Comparison of ENCODE assay signal across 9 cellular contexts in the genomic region with DNA sequence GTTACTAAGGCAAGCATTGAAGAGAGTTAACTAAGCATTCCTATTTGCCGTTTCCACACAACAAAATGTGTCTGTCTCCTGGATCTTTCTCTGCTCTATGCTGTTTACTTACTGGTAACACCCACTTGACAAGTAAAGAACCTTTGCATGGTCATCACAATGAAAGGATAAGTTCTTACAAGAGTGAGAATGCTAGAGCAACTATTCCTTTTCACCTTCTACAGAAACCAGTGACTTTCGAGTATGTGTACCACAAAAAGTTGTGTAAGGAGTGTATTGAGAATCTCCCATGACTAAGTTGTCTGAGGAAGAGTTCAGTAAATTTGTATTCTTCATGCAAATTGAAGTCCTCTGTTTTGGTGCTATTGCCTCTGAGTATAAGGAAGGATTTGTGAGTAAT. TPM values are rescaled to one million over a fixed set of nuclear protein-coding genes. Genes with fewer than 3 reads are reported as not detected.
DNase-seq lines count a peak whose midpoint lies in the region; ATAC-seq, FAIRE-seq and TF ChIP-seq lines count a peak whose summit lies in the region.
"Had no signal": no experiment of that assay in that cellular context is flagged by ENCODE, and none has a peak within 500 bp of the region (broad histone marks: within the 10 kb centered on the region; RNA-seq: fewer than 3 reads in every experiment).

No MANE protein-coding gene starts in this region.

- peaks cover 81% of the 10 kb centered on the region for H3K4me1 ChIP-seq in CD8-positive, alpha-beta memory T cell (ENCODE audit: insufficient read depth, low read length)
- H3K4me1 ChIP-seq in keratinocyte (ENCODE audit: control insufficient read depth, extremely low read depth, insufficient read depth, low read length) (peaks cover 89% of the 10 kb centered on the region), sigmoid colon (peaks cover 0 to 100% (median 84%) of the 10 kb centered on the region in 4 donors), suprapubic skin (peaks cover 96% of the 10 kb centered on the region)

- POLR2A ChIA-PET in CD8-positive, alpha-beta memory T cell (lab: Charles Lee), result interaction anchor here (1.7 kb wide), 1 partner anchor 10 kb away, joined by 14 read pairs; a partner anchor contains a TSS
- POLR2A ChIA-PET in T-cell (lab: Charles Lee), result interaction anchor here in 1 of 2 donors (0.5 to 2.7 kb wide), 3 partner anchors 8 to 21 kb away, joined by 4 to 9 read pairs (median 5); no protein-coding TSS in a partner anchor

- ATAC-seq in GM21529 (IDR thresholded peaks at IDR 0.05; ENCODE audit: unreplicated experiment), result peak; percentile 27
- ATAC-seq in T-cell (replicated peaks in 1 of 4), result no peak

- no peaks in the 10 kb centered on the region for H3K27me3 ChIP-seq in CD8-positive, alpha-beta memory T cell (ENCODE audit: insufficient read depth, low read length, poor library complexity, severe bottlenecking)
- H3K27me3 ChIP-seq in keratinocyte (ENCODE audit: control insufficient read depth, extremely low read depth, insufficient read depth, low read length) (no peaks in the 10 kb centered on the region), sigmoid colon (no peaks in the 10 kb centered on the region), suprapubic skin (no peaks in the 10 kb centered on the region)
- H3K27me3 ChIP-seq: Peyer's patch had no signal

- peak; percentile 71 for FAIRE-seq in keratinocyte (lab: Jason Lieb, UNC)

- H3K79me2 ChIP-seq in keratinocyte (ENCODE audit: control insufficient read depth, insufficient read depth, low read length), result peaks cover 100% of the 10 kb centered on the region

- TF ChIP-seq CTCF in keratinocyte (optimal IDR thresholded peaks at IDR 0.05 in 1 of 3, IDR thresholded peaks at IDR 0.05 in 1 of 3, conservative IDR thresholded peaks at IDR 0.05 in 1 of 3; ENCODE audit: extremely low read depth in 1 of 3, insufficient read depth in 2 of 3, low read length in 3 of 3) (no peak), sigmoid colon (IDR thresholded peaks at IDR 0.05) (no peak), suprapubic skin (IDR thresholded peaks at IDR 0.05) (no peak)

- dilution Hi-C loops in keratinocyte (cut with MboI; ENCODE audit: extremely low pct_ligation_motif_present, low sequenced_read_pairs), result no loop called here

- no peak for TF ChIP-seq POLR2A in sigmoid colon (IDR thresholded peaks at IDR 0.05)
- TF ChIP-seq POLR2A in suprapubic skin (IDR thresholded peaks at IDR 0.05), result no peak

- CTCF ChIA-PET in CD8-positive, alpha-beta memory T cell (lab: Charles Lee), result interaction anchor here (1.0 to 1.1 kb wide), 3 partner anchors 9 to 396 kb away, joined by 3 read pairs; no protein-coding TSS in a partner anchor
- CTCF ChIA-PET in T-cell (lab: Charles Lee), result no interaction called here

- peak overlapping the region; percentile 24 for H3K4me2 ChIP-seq in keratinocyte (ENCODE audit: control insufficient read depth, extremely low read depth, insufficient read depth, low read depth, low read length)

- peaks cover 19% of the 10 kb centered on the region for H4K20me1 ChIP-seq in keratinocyte (ENCODE audit: control insufficient read depth, extremely low read depth, insufficient read depth, low read length)

- TF ChIP-seq EP300 in sigmoid colon (IDR thresholded peaks at IDR 0.05) (no peak), suprapubic skin (IDR thresholded peaks at IDR 0.05) (no peak)

- H3K27ac ChIP-seq in CD8-positive, alpha-beta memory T cell (ENCODE audit: low read depth, low read length), result no peak overlapping the region
- peak overlapping the region; percentile 71 for H3K27ac ChIP-seq in keratinocyte (ENCODE audit: control insufficient read depth, insufficient read depth, low read length)
- peak overlapping the region in 2 of 4 donors; percentile 33 to 37 for H3K27ac ChIP-seq in sigmoid colon
- H3K27ac ChIP-seq in suprapubic skin, result no peak overlapping the region
- H3K27ac ChIP-seq: Peyer's patch had no signal

- WGBS in sigmoid colon, 2 donors, result 59 to 72% methylated on average over 2 of the region's 2 CpGs
- 50% methylated on average over 2 of the region's 2 CpGs for whole genome bisulfite sequencing in suprapubic skin

- DNase-seq in CD8-positive, alpha-beta memory T cell, result no peak
- DNase-seq in T-cell (no peak), keratinocyte (ENCODE audit: low read depth, low spot score) (no peak), NCI-H526 treated with DMSO at 0.1 percent for 48 hours (lab: John Stamatoyannopoulos, UW) (no peak), sigmoid colon (no peak), suprapubic skin (ENCODE audit: low spot score in 2 of 2) (no peak)
- DNase-seq in stimulated activated CD4-positive, alpha-beta T cell treated with anti-CD3 and anti-CD28 coated beads, Interleukin-4, amount 100 ng/mL, for 4 hours, result no peak
- DNase-seq: Peyer's patch had no signal

- no peaks in the 10 kb centered on the region for H3K9me3 Mint-ChIP-seq in CD8-positive, alpha-beta memory T cell
- no peaks in the 10 kb centered on the region for H3K9me3 Mint-ChIP-seq in T-cell

- peak overlapping the region in 3 of 8 donors; percentile 40 to 62 (median 54) for H3K27ac Mint-ChIP-seq in CD8-positive, alpha-beta memory T cell
- H3K27ac Mint-ChIP-seq in T-cell, result no peak overlapping the region

- H3K9ac ChIP-seq in keratinocyte (ENCODE audit: control insufficient read depth, extremely low read depth, insufficient read depth, low read length), result peak overlapping the region; percentile 43

- H3K36me3 Mint-ChIP-seq in CD8-positive, alpha-beta memory T cell, result peaks cover 0 to 62% (median 26%) of the 10 kb centered on the region in 3 donors
- H3K36me3 Mint-ChIP-seq in T-cell, result peaks cover 55% of the 10 kb centered on the region

- H3K9me3 ChIP-seq in CD8-positive, alpha-beta memory T cell (ENCODE audit: low read length), result no peaks in the 10 kb centered on the region
- H3K9me3 ChIP-seq in keratinocyte (ENCODE audit: control insufficient read depth, low read depth, low read length) (no peaks in the 10 kb centered on the region), sigmoid colon (no peaks in the 10 kb centered on the region), suprapubic skin (no peaks in the 10 kb centered on the region)
- H3K9me3 ChIP-seq: Peyer's patch had no signal

- no peaks in the 10 kb centered on the region for H3K9me1 ChIP-seq in keratinocyte (ENCODE audit: control insufficient read depth, extremely low read depth, insufficient read depth, low read length)

- H3K4me1 Mint-ChIP-seq in CD8-positive, alpha-beta memory T cell, result peaks cover 81 to 96% (median 96%) of the 10 kb centered on the region in 3 donors
- peaks cover 81 to 91% (median 87%) of the 10 kb centered on the region in 3 donors for H3K4me1 Mint-ChIP-seq in T-cell

- H3K27me3 Mint-ChIP-seq in CD8-positive, alpha-beta memory T cell, result no peaks in the 10 kb centered on the region
- H3K27me3 Mint-ChIP-seq in T-cell, result no peaks in the 10 kb centered on the region

- H2AFZ ChIP-seq in keratinocyte (ENCODE audit: control insufficient read depth, low read length), result no peak overlapping the region

- intact Hi-C loops in sigmoid colon (cut with DNase I), result no loop called here

- H3K4me3 ChIP-seq in CD8-positive, alpha-beta memory T cell (ENCODE audit: low read length), result no peak overlapping the region
- no peak overlapping the region for H3K4me3 ChIP-seq in keratinocyte (ENCODE audit: control insufficient read depth in 2 of 3, extremely low read depth in 1 of 3, insufficient read depth in 2 of 3, low read depth in 1 of 3, low read length in 3 of 3)
- H3K4me3 ChIP-seq in sigmoid colon, result no peak overlapping the region
- H3K4me3 ChIP-seq in suprapubic skin, result no peak overlapping the region
- H3K4me3 ChIP-seq: Peyer's patch had no signal

- H3K36me3 ChIP-seq in CD8-positive, alpha-beta memory T cell (ENCODE audit: insufficient read depth, low read length), result no peaks in the 10 kb centered on the region
- H3K36me3 ChIP-seq in keratinocyte (ENCODE audit: control insufficient read depth in 2 of 2, extremely low read depth in 1 of 2, insufficient read depth in 2 of 2, low read length in 2 of 2), result peaks cover 9 to 35% of the 10 kb centered on the region in 2 experiments
- peaks cover 0 to 8% (median 0%) of the 10 kb centered on the region in 4 donors for H3K36me3 ChIP-seq in sigmoid colon
- no peaks in the 10 kb centered on the region for H3K36me3 ChIP-seq in suprapubic skin
- H3K36me3 ChIP-seq: Peyer's patch had no signal

- peak overlapping the region; percentile 30 to 67 (median 62) for H3K4me3 Mint-ChIP-seq in CD8-positive, alpha-beta memory T cell
- H3K4me3 Mint-ChIP-seq in T-cell, result peak overlapping the region; percentile 52 to 66 (median 53)

RNA-seq across cellular contexts. Expression of a gene that starts 10.8 kb away (rescaled TPM):
- 10 to 100 TPM; 36.0 to 37.0 TPM for total RNA-seq in CD8-positive, alpha-beta memory T cell
- 19.8 TPM for polyA plus RNA-seq in CD8-positive, alpha-beta memory T cell
- 100 to 1,000 TPM in 4 of 5 donors, 10 to 100 TPM in 1; 78.8 to 124 (median 110) TPM for total RNA-seq in T-cell
- 41.5 to 62.0 TPM (median 44.6 TPM) in 3 replicates for polyA plus RNA-seq in keratinocyte
- polyA plus RNA-seq in keratinocyte (2011; ENCODE audit: low read depth), result 22.3 TPM
- 24.6 and 53.9 TPM in 2 replicates for polyA plus RNA-seq in keratinocyte (2011; cell fraction: cytosol; rRNA removed)
- polyA plus RNA-seq in keratinocyte (2011; cell fraction: nucleus; rRNA removed), result 42.8 and 54.5 TPM in 2 replicates
- 42.8 and 45.7 TPM in 2 replicates for polyA plus RNA-seq in keratinocyte (2012; ENCODE audit: low replicate concordance)
- polyA minus RNA-seq in keratinocyte, result 45.3 to 110 TPM (median 47.2 TPM) in 3 replicates
- 21.5 TPM for polyA minus RNA-seq in keratinocyte (2011; cell fraction: cytosol; rRNA and poly(A)+ RNA removed)
- 50.3 and 114 TPM in 2 replicates for polyA minus RNA-seq in keratinocyte (2011; cell fraction: nucleus; rRNA and poly(A)+ RNA removed)
- total RNA-seq in sigmoid colon, result 10 to 100 TPM; 25.3 to 42.8 (median 27.0) TPM
- polyA plus RNA-seq in sigmoid colon, result 10 to 100 TPM; 12.2 to 26.6 (median 18.0) TPM
- 100 to 1,000 TPM in 3 of 4 donors, 10 to 100 TPM in 1; 85.5 to 152 (median 140) TPM for total RNA-seq in suprapubic skin
